Comparison of ENCODE assay signal across 23 cellular contexts in the genomic region with DNA sequence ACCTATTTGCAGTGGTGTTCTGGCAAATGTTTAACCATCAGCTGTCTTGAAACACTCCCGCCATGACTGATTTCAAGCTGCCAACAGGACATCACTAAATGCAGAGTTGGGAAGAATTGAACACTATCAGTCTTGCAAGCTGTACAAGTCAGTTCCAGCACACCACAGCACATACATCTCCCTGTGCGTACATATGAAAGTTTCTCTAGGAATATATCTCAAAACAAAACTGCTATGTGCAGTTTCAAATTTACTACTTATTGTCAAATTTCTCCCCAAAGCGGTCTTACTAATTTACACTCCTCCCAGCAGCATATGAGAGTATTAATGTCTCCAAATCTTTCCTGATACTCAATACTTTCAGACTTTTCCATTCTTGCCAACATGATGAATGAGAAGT. TPM values are rescaled to one million over a fixed set of nuclear protein-coding genes. Genes with fewer than 3 reads are reported as not detected.
"Had no signal": no experiment of that assay in that cellular context is flagged by ENCODE, and none has a peak within 500 bp of the region (broad histone marks: within the 10 kb centered on the region; RNA-seq: fewer than 3 reads in every experiment).

No MANE protein-coding gene starts in this region.

- H3K9me3 Mint-ChIP-seq: activated naive CD4-positive, alpha-beta T cell treated with anti-CD3 and anti-CD28 coated beads for 36 hours; central memory CD8-positive, alpha-beta T cell; T-helper 1 cell treated with Interleukin-12 subunit alpha and Interleukin-12 subunit beta and Interleukin-4 antibody, amounts not matched to agents 30 μg/mL and 1 μg/mL, for 36 hours had no signal

- H3K36me3 Mint-ChIP-seq: activated naive CD8-positive, alpha-beta T cell; brain had no signal

- DNase-seq: activated CD4-positive, alpha-beta T cell treated with anti-CD3 and anti-CD28 coated beads for 48 hours; activated CD4-positive, alpha-beta T cell treated with anti-CD3 and anti-CD28 coated beads, Interleukin-2, amount 50 U/mL, for 48 hours; activated CD8-positive, alpha-beta memory T cell treated with anti-CD3 and anti-CD28 coated beads, Interleukin-2, amount 50 U/mL, for 48 hours; activated gamma-delta T cell; activated naive CD4-positive, alpha-beta T cell treated with anti-CD3 and anti-CD28 coated beads for 36 hours; activated T-cell treated with anti-CD3 and anti-CD28 coated beads, Interleukin-2, amount 50 U/mL, for 1 hour; amygdala; MM.1S; NCI-H1105 treated with DMSO at 0.1 percent for 48 hours; NCI-H146; NCI-H187 treated with DMSO at 0.1 percent for 48 hours; NCI-H2081 treated with DMSO at 0.1 percent for 48 hours; NCI-H446; NCI-H524; PC-3; SHP77 treated with DMSO at 0.1 percent for 48 hours had no signal

- H3K4me3 Mint-ChIP-seq: activated naive CD4-positive, alpha-beta T cell treated with anti-CD3 and anti-CD28 coated beads for 36 hours; activated naive CD8-positive, alpha-beta T cell; brain; central memory CD8-positive, alpha-beta T cell; T-helper 1 cell treated with Interleukin-12 subunit alpha and Interleukin-12 subunit beta and Interleukin-4 antibody, amounts not matched to agents 30 μg/mL and 1 μg/mL, for 36 hours had no signal

- FAIRE-seq: astrocyte, RCC 7860 had no signal

- H3K4me1 Mint-ChIP-seq: central memory CD8-positive, alpha-beta T cell had no signal

- H3K27ac Mint-ChIP-seq: activated naive CD4-positive, alpha-beta T cell treated with anti-CD3 and anti-CD28 coated beads for 36 hours; activated naive CD8-positive, alpha-beta T cell; brain; T-helper 1 cell treated with Interleukin-12 subunit alpha and Interleukin-12 subunit beta and Interleukin-4 antibody, amounts not matched to agents 30 μg/mL and 1 μg/mL, for 36 hours had no signal

- ATAC-seq: activated CD4-positive, CD25-positive, alpha-beta regulatory T cell treated with anti-CD3 and anti-CD28 coated beads, Interleukin-2, amount 50 U/mL, for 24 hours; PC-3 had no signal

RNA-seq across cellular contexts. Expression of a gene that starts 30.4 kb away (rescaled TPM):
- total RNA-seq: activated naive CD4-positive, alpha-beta T cell treated with anti-CD3 and anti-CD28 coated beads for 36 hours had no signal
